ENCODE assay signal across 12 cellular contexts in the genomic region with DNA sequence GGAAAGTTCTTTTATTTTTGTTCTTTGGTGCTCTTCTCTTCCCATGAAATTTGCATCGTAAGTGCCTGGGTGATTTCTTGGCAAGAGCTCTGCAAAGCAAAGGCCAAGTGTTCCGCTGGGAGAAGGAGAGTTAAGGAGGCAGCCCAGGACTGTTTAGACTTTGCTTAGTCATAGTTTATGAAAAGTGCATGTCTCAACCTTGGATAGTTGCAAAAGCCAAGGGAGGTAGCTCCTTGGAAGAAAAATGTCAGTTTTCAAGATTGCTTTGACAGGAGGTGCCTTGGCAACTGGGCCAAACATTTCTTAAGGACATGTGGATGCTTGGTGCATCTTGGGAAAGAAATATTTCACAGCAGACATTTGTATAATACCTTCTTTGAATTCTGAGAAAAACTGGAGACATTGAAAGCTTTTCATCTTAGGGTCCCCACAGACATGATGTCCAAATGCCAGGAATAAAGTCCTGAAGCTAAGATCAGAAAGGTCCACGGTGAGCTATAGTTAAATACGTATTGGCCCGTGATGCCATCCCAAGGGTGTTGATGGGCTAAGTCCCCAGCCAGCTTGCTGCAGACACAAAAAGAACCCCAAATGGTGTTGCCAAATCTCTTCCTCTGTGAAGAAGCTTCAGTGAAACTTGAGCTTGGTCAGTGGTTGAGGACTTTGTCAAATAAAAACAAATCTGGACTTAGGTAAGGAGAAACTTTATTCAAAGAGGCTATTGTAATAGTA.
A peak's percentile ranks its signal among the peaks of the same experiment; 100 is the strongest.
DNase-seq lines count a peak whose midpoint lies in the region; ATAC-seq lines count a peak whose summit lies in the region.
"Had no signal": no experiment of that assay in that cellular context is flagged by ENCODE, and none has a peak within 500 bp of the region (broad histone marks: within the 10 kb centered on the region; RNA-seq: fewer than 3 reads in every experiment).

No MANE protein-coding gene starts in this region.

- H4K20me1 ChIP-seq in GM23248 (ENCODE audit: insufficient read depth) = no peaks in the 10 kb centered on the region

- in situ Hi-C loops in GM23248 (cut with MboI) = no loop called here

- H3K36me3 ChIP-seq in GM23248 (ENCODE audit: low read depth) = no peaks in the 10 kb centered on the region
- H3K36me3 ChIP-seq: vagina had no signal

- DNase-seq in GM23248 (peak; percentile 92), astrocyte of the hippocampus (ENCODE audit: low read depth, low spot score) (peak; percentile 88), hippocampal formation (lab: John Stamatoyannopoulos, UW) (peak; percentile 4 to 35), stromal cell of bone marrow (ENCODE audit: low read depth) (peak; percentile 94), NCI-H1417 (lab: John Stamatoyannopoulos, UW) (no peak), SHP77 (lab: John Stamatoyannopoulos, UW) (no peak)
- DNase-seq in activated T-cell treated with anti-CD3 and anti-CD28 coated beads, Interleukin-2, amount 50 U/mL, for 48 hours = no peak
- DNase-seq: activated CD8-positive, alpha-beta memory T cell treated with anti-CD3 and anti-CD28 coated beads, Interleukin-2, amount 50 U/mL, for 48 hours; NCI-H1694 had no signal

- no peak for ATAC-seq in HG02642 (IDR thresholded peaks at IDR 0.05; ENCODE audit: poor library complexity, unreplicated experiment)
- ATAC-seq: left colon had no signal

- no peak overlapping the region for H3K9ac ChIP-seq in GM23248

- H3K27me3 ChIP-seq in GM23248 (replicated peaks; ENCODE audit: insufficient read depth) = no peaks in the 10 kb centered on the region
- H3K27me3 ChIP-seq: vagina had no signal

- 49 to 51% methylated on average over 5 of the region's 5 CpGs for WGBS in GM23248 (ENCODE audit: low coverage in 1 of 2, low lambda C conversion rate in 2 of 2, missing lambda C conversion rate in 2 of 2), 2 experiments

- peaks cover 28% of the 10 kb centered on the region for H3K4me1 ChIP-seq in GM23248 (ENCODE audit: insufficient read depth)

- H3K4me2 ChIP-seq in GM23248 (ENCODE audit: unreplicated experiment) = peak overlapping the region; percentile 13

- H3K9me3 ChIP-seq in GM23248 (ENCODE audit: low read depth) = no peaks in the 10 kb centered on the region
- H3K9me3 ChIP-seq: vagina had no signal

- no peak overlapping the region for H3K4me3 ChIP-seq in GM23248
- H3K4me3 ChIP-seq: vagina had no signal

- H3F3A ChIP-seq in GM23248 (ENCODE audit: insufficient read depth) = peaks cover 35% of the 10 kb centered on the region

- H3K79me2 ChIP-seq in GM23248 (ENCODE audit: insufficient read depth) = no peaks in the 10 kb centered on the region

- no peaks in the 10 kb centered on the region for H3K9me2 ChIP-seq in GM23248 (ENCODE audit: insufficient read depth)

- H2AFZ ChIP-seq in GM23248 = no peak overlapping the region

- peak overlapping the region; percentile 57 for H3K27ac ChIP-seq in GM23248
- H3K27ac ChIP-seq: vagina had no signal

Comparison
In these comparisons a context has a peak if more than half of its experiments do, and no peak if none do; other contexts are left out.
1. DNase-seq: peak in GM23248 (single experiment), astrocyte of the hippocampus (single experiment), hippocampal formation (2 of 2) and stromal cell of bone marrow (single experiment); none in NCI-H1417 (0 of 3), activated T-cell treated with anti-CD3 and anti-CD28 coated beads, Interleukin-2, amount 50 U/mL, for 48 hours (0 of 2) and SHP77 (0 of 2).